In genomic region chr1:228876187-228876586, GRCh38 we compare ENCODE assay signal across 16 cellular contexts.
DNase-seq lines count a peak whose midpoint lies in the region; TF ChIP-seq lines count a peak whose summit lies in the region.
"Had no signal": no experiment of that assay in that cellular context is flagged by ENCODE, and none has a peak within 500 bp of the region (broad histone marks: within the 10 kb centered on the region; RNA-seq: fewer than 3 reads in every experiment).

No MANE protein-coding gene starts in this region.

- no peaks in the 10 kb centered on the region for H3K9me3 ChIP-seq in SJCRH30 (replicated peaks)
- no peaks in the 10 kb centered on the region for H3K9me3 ChIP-seq in muscle layer of colon (ENCODE audit: low read length)
- H3K9me3 ChIP-seq in spleen: no peaks in the 10 kb centered on the region
- no peaks in the 10 kb centered on the region for H3K9me3 ChIP-seq in tibial artery
- H3K9me3 ChIP-seq in testis: no peaks in the 10 kb centered on the region

- H3K27ac ChIP-seq in SJCRH30 (peak overlapping the region; percentile 54), cingulate gyrus (ENCODE audit: low read depth, low read length) (peak overlapping the region; percentile 62), muscle layer of colon (ENCODE audit: low read depth, low read length) (peak overlapping the region; percentile 24), spleen (peak overlapping the region in 4 of 8 donors; percentile 9 to 27 (median 16)), tibial artery (no peak overlapping the region), testis (no peak overlapping the region)

- TF ChIP-seq POLR2A in spleen (IDR thresholded peaks at IDR 0.05) (no peak), testis (IDR thresholded peaks at IDR 0.05) (no peak)

- H3K4me3 ChIP-seq in SJCRH30: no peak overlapping the region
- no peak overlapping the region for H3K4me3 ChIP-seq in muscle layer of colon (ENCODE audit: low read depth in 1 of 2, low read length in 2 of 2)
- no peak overlapping the region for H3K4me3 ChIP-seq in spleen
- H3K4me3 ChIP-seq in tibial artery: no peak overlapping the region
- no peak overlapping the region for H3K4me3 ChIP-seq in testis

- intact Hi-C loops in spleen (cut with DNase I; ENCODE audit: low total_unique reads) (no loop called here), tibial artery (cut with DNase I; ENCODE audit: low total_unique reads) (no loop called here), testis (cut with DNase I; ENCODE audit: low total_unique reads) (no loop called here)

- no peaks in the 10 kb centered on the region for H3K36me3 ChIP-seq in SJCRH30
- no peaks in the 10 kb centered on the region for H3K36me3 ChIP-seq in muscle layer of colon (ENCODE audit: insufficient read depth, low read length)
- no peaks in the 10 kb centered on the region for H3K36me3 ChIP-seq in spleen
- H3K36me3 ChIP-seq in tibial artery: no peaks in the 10 kb centered on the region
- no peaks in the 10 kb centered on the region for H3K36me3 ChIP-seq in testis (ENCODE audit: low read depth, missing control alignments)

- H3K27me3 ChIP-seq in SJCRH30 (no peaks in the 10 kb centered on the region; the same call in 1 of the 2 replicates), muscle layer of colon (ENCODE audit: control insufficient read depth in 1 of 2, insufficient read depth in 2 of 2, low read length in 2 of 2) (no peaks in the 10 kb centered on the region), spleen (replicated peaks in 1 of 7) (no peaks in the 10 kb centered on the region), tibial artery (no peaks in the 10 kb centered on the region), testis (no peaks in the 10 kb centered on the region)

- TF ChIP-seq CTCF in spleen (IDR thresholded peaks at IDR 0.05 in 8 of 11, conservative IDR thresholded peaks at IDR 0.05 in 3 of 11): no peak
- TF ChIP-seq CTCF in tibial artery (IDR thresholded peaks at IDR 0.05): no peak
- TF ChIP-seq CTCF in testis (IDR thresholded peaks at IDR 0.05): no peak

- no peak overlapping the region for H3K9ac ChIP-seq in muscle layer of colon (ENCODE audit: low read length)

- peaks cover 21% of the 10 kb centered on the region for H3K4me1 ChIP-seq in SJCRH30
- peaks cover 7% of the 10 kb centered on the region for H3K4me1 ChIP-seq in muscle layer of colon (ENCODE audit: insufficient read depth, low read length)
- H3K4me1 ChIP-seq in spleen: peaks cover 0 to 12% (median 1%) of the 10 kb centered on the region in 6 donors
- H3K4me1 ChIP-seq in tibial artery: no peaks in the 10 kb centered on the region
- H3K4me1 ChIP-seq in testis: no peaks in the 10 kb centered on the region

- WGBS in spleen, 5 donors: 61 to 83% (median 68%) methylated on average over 3 to 4 of the region's 4 CpGs
- WGBS in testis, 2 donors: 91 to 100% methylated on average over 4 of the region's 4 CpGs

- DNase-seq in SJCRH30: peak in 1 of 2 experiments; percentile 19
- DNase-seq in spleen: peak; percentile 49
- DNase-seq in tibial artery: no peak
- no peak for DNase-seq in SHP77 treated with DMSO at 0.1 percent for 48 hours (lab: John Stamatoyannopoulos, UW)
- no peak for DNase-seq in testis
- DNase-seq: ACHN; Caco-2; CD4-positive, CD25-positive, alpha-beta regulatory T cell; DMS153; NCI-H1048; NCI-H146; NCI-H2081 treated with DMSO at 0.1 percent for 48 hours; NCI-H510A; NCI-H82 had no signal

Comparison
In these comparisons a context has a peak if more than half of its experiments do, and no peak if none do; other contexts are left out.
1. H3K27ac ChIP-seq: peak in SJCRH30 (single experiment), cingulate gyrus (single experiment) and muscle layer of colon (single experiment); none in tibial artery (0 of 2) and testis (0 of 2).